In genomic region chr20:2651772-2652723, GRCh38 we compare ENCODE assay signal across 8 cellular contexts. TPM values are rescaled to one million over a fixed set of nuclear protein-coding genes. Genes with fewer than 3 reads are reported as not detected.
A peak's percentile ranks its signal among the peaks of the same experiment; 100 is the strongest.
DNase-seq lines count a peak whose midpoint lies in the region; ATAC-seq and TF ChIP-seq lines count a peak whose summit lies in the region.

Gene NOP56 (plus strand): TSS chr20:2652632. CDS start chr20:2652661, 29 bp downstream.

- no peaks in the 10 kb centered on the region for H3K9me3 Mint-ChIP-seq in T-cell
- no peaks in the 10 kb centered on the region for H3K9me3 Mint-ChIP-seq in type B pancreatic cell

- peak; percentile 95 for DNase-seq in NCI-H146 (lab: John Stamatoyannopoulos, UW)
- peak; percentile 78 to 97 (median 90) for DNase-seq in T-cell
- DNase-seq in cardiac septum (ENCODE audit: low spot score) = peak; percentile 96
- DNase-seq in posterior cingulate gyrus = peak; percentile 87 to 99 (median 92)
- DNase-seq in type B pancreatic cell (ENCODE audit: extremely low spot score, unreplicated experiment) = peak; percentile 96

- CTCF ChIA-PET in T-cell (lab: Charles Lee) = interaction anchor here (0.5 to 2.9 kb wide), 9 partner anchors 12 to 667 kb away, joined by 3 to 12 read pairs (median 5); partner anchors contain the start of gene IDH3B (in 1 of the 2)

- POLR2A ChIA-PET in T-cell (lab: Charles Lee) = interaction anchor here in 1 of 2 donors (0.6 to 3.1 kb wide), 7 partner anchors 11 to 757 kb away, joined by 3 to 20 read pairs (median 4); partner anchors contain the start of genes IDH3B and SNRPB

- intact Hi-C loops in cardiac septum (cut with DNase I) (loop anchor here (5.0 kb wide), 1 partner anchor 125 kb away; no protein-coding TSS in a partner anchor), posterior cingulate gyrus (cut with DNase I) (loop anchor here (2.0 to 5.0 kb wide), 2 partner anchors 127 to 180 kb away; partner anchors contain the start of gene SNRPB)

- H3K27ac ChIP-seq in adipose tissue (ENCODE audit: low read depth, low read length) = no peak within 1 kb of the TSS

- peaks cover 27% of the 10 kb centered on the region for H3K36me3 Mint-ChIP-seq in T-cell
- H3K36me3 Mint-ChIP-seq in type B pancreatic cell = peaks cover 22% of the 10 kb centered on the region

- TF ChIP-seq CTCF in GM12875 (IDR thresholded peaks at IDR 0.05; ENCODE audit: borderline replicate concordance, insufficient read depth, low read depth, low read length) = no peak
- no peak for TF ChIP-seq CTCF in type B pancreatic cell (conservative IDR thresholded peaks at IDR 0.05)

- peak within 1 kb of the TSS; percentile 85 to 90 (median 86) for H3K4me3 Mint-ChIP-seq in T-cell
- peak within 1 kb of the TSS; percentile 93 for H3K4me3 Mint-ChIP-seq in type B pancreatic cell

- 0% methylated on average over 84 to 101 of the region's 101 CpGs for WGBS in adipose tissue, 3 donors

- H3K27me3 Mint-ChIP-seq in T-cell (no peaks in the 10 kb centered on the region), type B pancreatic cell (no peaks in the 10 kb centered on the region)

- H3K4me1 Mint-ChIP-seq in T-cell (peaks cover 38 to 51% (median 44%) of the 10 kb centered on the region in 3 donors), type B pancreatic cell (ENCODE audit: unreplicated experiment) (peaks cover 9% of the 10 kb centered on the region)

- peak within 1 kb of the TSS; percentile 90 for H3K4me3 ChIP-seq in GM12875 (ENCODE audit: low read depth, low read length)

- ATAC-seq in HG02798 (IDR thresholded peaks at IDR 0.05; ENCODE audit: poor library complexity, unreplicated experiment) (peak; percentile 88), T-cell (replicated peaks in 1 of 4) (peak; percentile 86 to 94 (median 90))

- H3K27ac Mint-ChIP-seq in T-cell = peak within 1 kb of the TSS; percentile 88 to 90
- H3K27ac Mint-ChIP-seq in type B pancreatic cell = peak within 1 kb of the TSS; percentile 89

RNA-seq across cellular contexts. Expression of gene NOP56, which starts in this region (rescaled TPM):
- total RNA-seq in T-cell (100 to 1,000 TPM; 243 to 279 (median 270) TPM), cardiac septum (62.2 TPM), type B pancreatic cell (ENCODE audit: low replicate concordance) (203 and 364 TPM in 2 replicates)
- polyA plus RNA-seq in adipose tissue = 100 to 1,000 TPM in 2 of 3 donors, 10 to 100 TPM in 1; 70.0 to 161 (median 105) TPM
